In the genomic region with DNA sequence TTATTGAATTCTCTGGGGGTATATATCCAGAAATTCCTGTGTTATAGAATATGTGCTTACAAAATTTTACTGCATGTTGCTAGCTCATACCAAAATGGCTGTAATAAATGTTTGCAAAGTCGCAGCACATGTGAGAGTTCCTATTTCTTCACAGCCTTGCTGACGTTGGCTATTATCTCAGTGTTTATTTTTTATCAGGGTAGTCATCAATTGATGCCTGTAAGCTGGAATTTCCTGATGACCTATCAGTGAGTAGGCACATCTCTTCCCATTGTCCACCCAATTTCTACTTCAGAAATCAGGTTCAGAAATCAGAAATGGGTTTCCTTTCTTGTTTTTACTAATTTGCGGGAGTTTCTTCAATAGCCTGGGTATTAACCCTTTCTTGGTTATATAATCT, we compare ENCODE assay signal across 16 cellular contexts.
DNase-seq lines count a peak whose midpoint lies in the region; TF ChIP-seq lines count a peak whose summit lies in the region.
"Had no signal": no experiment of that assay in that cellular context is flagged by ENCODE, and none has a peak within 500 bp of the region (broad histone marks: within the 10 kb centered on the region; RNA-seq: fewer than 3 reads in every experiment).

No MANE protein-coding gene starts in this region.

- peak overlapping the region; percentile 30 for H3K27ac Mint-ChIP-seq in chondrocyte (ENCODE audit: unreplicated experiment)
- H3K27ac Mint-ChIP-seq in nephron progenitor cell, result no peak overlapping the region
- no peak overlapping the region for H3K27ac Mint-ChIP-seq in activated naive CD8-positive, alpha-beta T cell treated with anti-CD3 and anti-CD28 coated beads for 36 hours

- TF ChIP-seq CTCF in AG10803 (conservative IDR thresholded peaks at IDR 0.05; ENCODE audit: low read length) (no peak), chondrocyte (IDR thresholded peaks at IDR 0.05) (no peak), nephron progenitor cell (IDR thresholded peaks at IDR 0.05) (no peak)

- H3K9me3 Mint-ChIP-seq in chondrocyte (ENCODE audit: low read depth) (peaks cover 10% of the 10 kb centered on the region), nephron progenitor cell (no peaks in the 10 kb centered on the region)
- H3K9me3 Mint-ChIP-seq in activated naive CD8-positive, alpha-beta T cell treated with anti-CD3 and anti-CD28 coated beads for 36 hours, result no peaks in the 10 kb centered on the region
- H3K9me3 Mint-ChIP-seq: activated T-cell treated with anti-CD3 and anti-CD28 coated beads, Interleukin-2, amount 50 U/mL, for 4 hours had no signal

- peak; percentile 75 for DNase-seq in AG10803 (ENCODE audit: low read depth)
- DNase-seq in LHCN-M2 (ENCODE audit: low read depth), result peak; percentile 6
- DNase-seq in chondrocyte (ENCODE audit: low spot score), result no peak
- DNase-seq in kidney tubule cell (ENCODE audit: low spot score), result peak; percentile 75
- DNase-seq in GDM1 (lab: John Stamatoyannopoulos, UW), result no peak
- DNase-seq in nephron progenitor cell, result no peak
- no peak for DNase-seq in cortex of kidney (lab: John Stamatoyannopoulos, UW)
- DNase-seq in activated naive CD8-positive, alpha-beta T cell treated with anti-CD3 and anti-CD28 coated beads for 36 hours, result no peak
- DNase-seq: activated CD4-positive, alpha-beta T cell treated with anti-CD3 and anti-CD28 coated beads for 48 hours; activated T-cell treated with anti-CD3 and anti-CD28 coated beads, Interleukin-2, amount 50 U/mL, for 4 hours; DND-41; islet precursor cell; NCI-H1930; NCI-H82; testis had no signal

- no peak overlapping the region for H3K4me3 ChIP-seq in AG10803 (ENCODE audit: low read length)
- H3K4me3 ChIP-seq: BLaER1, testis had no signal

- H3K4me1 Mint-ChIP-seq in chondrocyte (ENCODE audit: low read depth), result peaks cover 72% of the 10 kb centered on the region
- peaks cover 41% of the 10 kb centered on the region for H3K4me1 Mint-ChIP-seq in nephron progenitor cell
- no peaks in the 10 kb centered on the region for H3K4me1 Mint-ChIP-seq in activated naive CD8-positive, alpha-beta T cell treated with anti-CD3 and anti-CD28 coated beads for 36 hours

- H3K27me3 Mint-ChIP-seq in chondrocyte (ENCODE audit: low read depth) (no peaks in the 10 kb centered on the region), nephron progenitor cell (ENCODE audit: low read depth, poor library complexity) (peaks cover 3% of the 10 kb centered on the region)
- H3K27me3 Mint-ChIP-seq in activated naive CD8-positive, alpha-beta T cell treated with anti-CD3 and anti-CD28 coated beads for 36 hours, result peaks cover 4% of the 10 kb centered on the region

- H3K4me3 Mint-ChIP-seq in chondrocyte (ENCODE audit: unreplicated experiment), result no peak overlapping the region
- no peak overlapping the region for H3K4me3 Mint-ChIP-seq in nephron progenitor cell
- H3K4me3 Mint-ChIP-seq in activated naive CD8-positive, alpha-beta T cell treated with anti-CD3 and anti-CD28 coated beads for 36 hours, result no peak overlapping the region
- H3K4me3 Mint-ChIP-seq: activated T-cell treated with anti-CD3 and anti-CD28 coated beads, Interleukin-2, amount 50 U/mL, for 4 hours had no signal

- H3K36me3 Mint-ChIP-seq in chondrocyte (ENCODE audit: low read depth) (peaks cover 3% of the 10 kb centered on the region), nephron progenitor cell (ENCODE audit: low read depth) (no peaks in the 10 kb centered on the region)
- H3K36me3 Mint-ChIP-seq in activated naive CD8-positive, alpha-beta T cell treated with anti-CD3 and anti-CD28 coated beads for 36 hours, result no peaks in the 10 kb centered on the region

Comparison
In these comparisons a context has a peak if more than half of its experiments do, and no peak if none do; other contexts are left out.
1. DNase-seq: peak in AG10803 (single experiment), LHCN-M2 (single experiment) and kidney tubule cell (single experiment); none in chondrocyte (single experiment), GDM1 (single experiment), nephron progenitor cell (single experiment), cortex of kidney (single experiment) and activated naive CD8-positive, alpha-beta T cell treated with anti-CD3 and anti-CD28 coated beads for 36 hours (single experiment).